14 cellular contexts compared by ENCODE assay signal in genomic region chr6:52415917-52416628, GRCh38. TPM values are rescaled to one million over a fixed set of nuclear protein-coding genes. Genes with fewer than 3 reads are reported as not detected.
DNase-seq lines count a peak whose midpoint lies in the region; ATAC-seq, FAIRE-seq and TF ChIP-seq lines count a peak whose summit lies in the region.
"Had no signal": no experiment of that assay in that cellular context is flagged by ENCODE, and none has a peak within 500 bp of the region (broad histone marks: within the 10 kb centered on the region; RNA-seq: fewer than 3 reads in every experiment).

No MANE protein-coding gene starts in this region.

- TF ChIP-seq EP300 in K562 (IDR thresholded peaks at IDR 0.05; ENCODE audit: low read length): no peak

- no peaks in the 10 kb centered on the region for H3K36me3 Mint-ChIP-seq in Calu3 (ENCODE audit: insufficient read depth, unreplicated experiment)
- H3K36me3 Mint-ChIP-seq: IgD-negative memory B cell had no signal

- no peaks in the 10 kb centered on the region for H3K9me1 ChIP-seq in K562 (ENCODE audit: control insufficient read depth, insufficient read depth, low read length)

- no peak overlapping the region for H3K18ac ChIP-seq in mesenchymal stem cell (ENCODE audit: low read depth in 1 of 2, low read length in 2 of 2)

- no peaks in the 10 kb centered on the region for H3K27me3 Mint-ChIP-seq in Calu3 (ENCODE audit: unreplicated experiment)
- H3K27me3 Mint-ChIP-seq: activated B cell treated with CpG ODN at 0.5 μM for 24 hours, IgD-negative memory B cell had no signal

- BruUV-seq in Calu3 (replicated peaks; lab: Mats Ljungman, UMichigan) (no TSS peak), K562 (replicated peaks; lab: Mats Ljungman, UMichigan) (no TSS peak)

- FAIRE-seq in K562 (lab: Jason Lieb, UNC): no peak

- H3K9me3 Mint-ChIP-seq in Calu3 (ENCODE audit: low read depth, unreplicated experiment): no peaks in the 10 kb centered on the region
- H3K9me3 Mint-ChIP-seq: activated B cell treated with CpG ODN at 0.5 μM for 24 hours; activated T-cell treated with anti-CD3 and anti-CD28 coated beads, Interleukin-2, amount 50 U/mL, for 4 hours; IgD-negative memory B cell had no signal

- POLR2A ChIA-PET in K562 (lab: Yijun Ruan, JAX): interaction anchor here (0.6 to 1.4 kb wide), 3 partner anchors 23 to 249 kb away, joined by 3 read pairs; no protein-coding TSS in a partner anchor

- H4K20me1 ChIP-seq in K562 (replicated peaks; ENCODE audit: control insufficient read depth, insufficient read depth, low read length): no peaks in the 10 kb centered on the region

- H3K27me3 ChIP-seq in K562 (ENCODE audit: control insufficient read depth in 2 of 2, insufficient read depth in 2 of 2, low read length in 2 of 2) (no peaks in the 10 kb centered on the region; a peak in 2 of 5 replicates), mesenchymal stem cell (ENCODE audit: control insufficient read depth in 1 of 2, insufficient read depth in 1 of 2, low read length in 2 of 2) (no peaks in the 10 kb centered on the region), SJCRH30 (no peaks in the 10 kb centered on the region)

- TF ChIP-seq CTCF in Calu3 (IDR thresholded peaks at IDR 0.05; ENCODE audit: unreplicated experiment): no peak
- no peak for TF ChIP-seq CTCF in K562 (IDR thresholded peaks at IDR 0.05 in 2 of 3, conservative IDR thresholded peaks at IDR 0.05 in 1 of 3; ENCODE audit: insufficient read depth in 2 of 3, low read depth in 1 of 3, low read length in 3 of 3)

- H2BK5ac ChIP-seq in mesenchymal stem cell (ENCODE audit: low read depth, low read length, poor library complexity, severe bottlenecking): no peak overlapping the region

- DNase-seq in Calu3 (peak; percentile 20), M059J (ENCODE audit: low read depth) (peak; percentile 81), K562 (ENCODE audit: extremely low read depth in 1 of 4, low spot score in 3 of 4) (peak in 1 of 4 experiments; percentile 18), mesenchymal stem cell (peak; percentile 75), NK-92 (lab: John Stamatoyannopoulos, UW; ENCODE audit: unreplicated experiment) (no peak), germinal center (ENCODE audit: low spot score) (no peak), SJCRH30 (no peak)
- DNase-seq: activated B cell treated with CpG ODN at 0.5 μM for 24 hours; activated T-cell treated with anti-CD3 and anti-CD28 coated beads, Interleukin-2, amount 50 U/mL, for 4 hours; effector CD4-positive, alpha-beta T cell had no signal

- peaks cover 24 to 29% of the 10 kb centered on the region in 2 experiments for H3K4me1 ChIP-seq in K562 (replicated peaks in 1 of 2; ENCODE audit: control insufficient read depth in 2 of 2, insufficient read depth in 2 of 2, low read length in 2 of 2)
- peaks cover 7% of the 10 kb centered on the region for H3K4me1 ChIP-seq in mesenchymal stem cell (ENCODE audit: control insufficient read depth, insufficient read depth, low read depth, low read length)
- H3K4me1 ChIP-seq in SJCRH30: peaks cover 17% of the 10 kb centered on the region

- no peak overlapping the region for H3K27ac ChIP-seq in K562 (ENCODE audit: extremely low read depth, low read depth, low read length)
- peak overlapping the region; percentile 23 for H3K27ac ChIP-seq in mesenchymal stem cell (ENCODE audit: low read length, poor library complexity, severe bottlenecking)
- H3K27ac ChIP-seq in SJCRH30: no peak overlapping the region
- H3K27ac ChIP-seq: C4-2B had no signal

- intact Hi-C loops in Calu3 (cut with micrococcal nuclease; ENCODE audit: unreplicated experiment) (loop anchor here (1.0 to 5.0 kb wide), 4 partner anchors 161 to 247 kb away; partner anchors contain the start of gene TRAM2), K562 (cut with micrococcal nuclease) (loop anchor here (1.0 to 10.0 kb wide), 8 partner anchors 89 to 1069 kb away; partner anchors contain the start of genes GSTA4 and TRAM2)

- no peak overlapping the region for H2BK15ac ChIP-seq in mesenchymal stem cell (ENCODE audit: low read depth, poor library complexity, severe bottlenecking)

- ATAC-seq in K562 (no peak), HG03135 (IDR thresholded peaks at IDR 0.05; ENCODE audit: unreplicated experiment) (no peak)
- ATAC-seq: activated T-cell treated with anti-CD3 and anti-CD28 coated beads, Interleukin-2, amount 50 U/mL, for 4 hours; sciatic nerve had no signal

- H4K8ac ChIP-seq in mesenchymal stem cell (ENCODE audit: low read length): no peak overlapping the region

- H3K79me2 ChIP-seq in K562 (ENCODE audit: control insufficient read depth, insufficient read depth, low read length): peaks cover 6% of the 10 kb centered on the region; the same call in 2 of the 3 replicates

- H3K27ac Mint-ChIP-seq in Calu3 (ENCODE audit: unreplicated experiment): no peak overlapping the region
- H3K27ac Mint-ChIP-seq: activated B cell treated with CpG ODN at 0.5 μM for 24 hours had no signal

- no peak overlapping the region for H3K4me3 Mint-ChIP-seq in Calu3 (ENCODE audit: low read depth, unreplicated experiment)
- H3K4me3 Mint-ChIP-seq: activated B cell treated with CpG ODN at 0.5 μM for 24 hours; activated T-cell treated with anti-CD3 and anti-CD28 coated beads, Interleukin-2, amount 50 U/mL, for 4 hours had no signal

- peaks cover 4% of the 10 kb centered on the region for H3K79me1 ChIP-seq in mesenchymal stem cell (replicated peaks; ENCODE audit: low read length, poor library complexity, severe bottlenecking)

- no peak overlapping the region for H2BK12ac ChIP-seq in mesenchymal stem cell (ENCODE audit: low read length in 2 of 2)

- CTCF ChIA-PET in Calu3 (lab: Charles Lee) (interaction anchor here (0.6 to 1.2 kb wide), 3 partner anchors 16 to 175 kb away, joined by 3 read pairs; no protein-coding TSS in a partner anchor), K562 (lab: Yijun Ruan, JAX; ENCODE audit: low intra/inter-chr PET ratio) (interaction anchor here (1.0 to 4.8 kb wide), 7 partner anchors 9 to 282 kb away, joined by 3 to 74 read pairs (median 4); no protein-coding TSS in a partner anchor)

- 14% methylated on average over 6 of the region's 6 CpGs for WGBS in K562 (ENCODE audit: insufficient coverage, low coverage, missing lambda C conversion rate)
- WGBS in mesenchymal stem cell: 54% methylated on average over 5 of the region's 6 CpGs

- H3K4me3 ChIP-seq in K562: no peak overlapping the region
- H3K4me3 ChIP-seq in mesenchymal stem cell (ENCODE audit: insufficient read depth in 1 of 2, low read depth in 1 of 2, low read length in 2 of 2): no peak overlapping the region
- H3K4me3 ChIP-seq in SJCRH30: no peak overlapping the region

- H2AK5ac ChIP-seq in mesenchymal stem cell (ENCODE audit: low read length, severe bottlenecking): peak overlapping the region; percentile 57

- TF ChIP-seq RAD21 in K562 (CRISPR knock-in tag; conservative IDR thresholded peaks at IDR 0.05 in 1 of 2, IDR thresholded peaks at IDR 0.05 in 1 of 2): no peak

- H2AFZ ChIP-seq in K562 (ENCODE audit: low read depth, low read length): 0 out of 2 replicates have a peak overlapping the region, but pooled peaks have one; percentile 15
- H2AFZ ChIP-seq in mesenchymal stem cell (ENCODE audit: low read depth, low read length): no peak overlapping the region

- H3K9me3 ChIP-seq in K562 (replicated peaks; ENCODE audit: control insufficient read depth, insufficient read depth, low read depth, low read length) (no peaks in the 10 kb centered on the region), mesenchymal stem cell (ENCODE audit: control insufficient read depth, low read length) (no peaks in the 10 kb centered on the region), SJCRH30 (replicated peaks) (no peaks in the 10 kb centered on the region)

- no peak overlapping the region for H4K91ac ChIP-seq in mesenchymal stem cell (ENCODE audit: low read length)

- TF ChIP-seq POLR2A in K562 (conservative IDR thresholded peaks at IDR 0.05): no peak

- in situ Hi-C loops in K562 (cut with MboI): loop anchor here (5.0 to 25.0 kb wide), 3 partner anchors 181 to 1071 kb away; no protein-coding TSS in a partner anchor

- H3K4me2 ChIP-seq in K562 (ENCODE audit: insufficient read depth, low read length) (no peak overlapping the region), mesenchymal stem cell (ENCODE audit: low read length, poor library complexity, severe bottlenecking) (no peak overlapping the region)

- H3K4ac ChIP-seq in mesenchymal stem cell (ENCODE audit: low read depth in 1 of 2, low read length in 2 of 2): no peak overlapping the region

- no peak overlapping the region for H3K23ac ChIP-seq in mesenchymal stem cell (ENCODE audit: low read length in 2 of 2)

- H3K9ac ChIP-seq in K562 (ENCODE audit: insufficient read depth in 1 of 2, low read depth in 2 of 2, low read length in 2 of 2) (no peak overlapping the region), mesenchymal stem cell (ENCODE audit: low read length) (peak overlapping the region; percentile 76)

- peaks cover 34% of the 10 kb centered on the region for H3K4me1 Mint-ChIP-seq in Calu3 (ENCODE audit: low read depth, unreplicated experiment)

- H3K14ac ChIP-seq in mesenchymal stem cell (ENCODE audit: low read length in 2 of 2): no peak overlapping the region

- H2BK120ac ChIP-seq in mesenchymal stem cell (ENCODE audit: low read depth, low read length): no peak overlapping the region

- no peaks in the 10 kb centered on the region for H3K36me3 ChIP-seq in K562 (ENCODE audit: control insufficient read depth, insufficient read depth, low read length)
- no peaks in the 10 kb centered on the region for H3K36me3 ChIP-seq in mesenchymal stem cell (ENCODE audit: control insufficient read depth in 1 of 2, insufficient read depth in 2 of 2, low read depth in 1 of 2, low read length in 2 of 2)
- H3K36me3 ChIP-seq in SJCRH30: no peaks in the 10 kb centered on the region

RNA-seq across cellular contexts. Expression of gene EFHC1, which starts 4.1 kb away (rescaled TPM):
- 18.1 and 25.6 TPM in 2 replicates for total RNA-seq in Calu3 (2022)
- total RNA-seq in M059J (2014; rRNA removed; shearing (Covaris generic)): 25.1 and 44.4 TPM in 2 replicates
- total RNA-seq in K562 (2011; cell fraction: chromatin; rRNA removed; ENCODE audit: low replicate concordance): 33.1 and 52.6 TPM in 2 replicates
- 14.3 and 20.1 TPM in 2 replicates for total RNA-seq in K562 (2011; cell fraction: nucleolus; rRNA removed)
- 25.2 and 39.0 TPM in 2 replicates for total RNA-seq in K562 (2011; cell fraction: nucleoplasm; rRNA removed)
- total RNA-seq in K562 (2014; rRNA removed): 10.6 and 12.2 TPM in 2 replicates
- total RNA-seq in K562 (2014; rRNA removed; fragmentation: Illumina TruSeq; extraction: Trizol): 11.1 and 12.4 TPM in 2 replicates
- total RNA-seq in K562 (2015; rRNA removed; fragmentation: Illumina TruSeq; extraction: Trizol): 9.5 and 10.2 TPM in 2 replicates
- 10.8 and 12.0 TPM in 2 replicates for total RNA-seq in K562 (2021)
- polyA plus RNA-seq in K562 (2011; rRNA removed): 24.7 and 31.0 TPM in 2 replicates
- polyA plus RNA-seq in K562 (2011; cell fraction: cytosol; rRNA removed): 6.0 and 10.8 TPM in 2 replicates
- 104 and 128 TPM in 2 replicates for polyA plus RNA-seq in K562 (2011; cell fraction: nucleus; rRNA removed)
- 12.9 and 23.7 TPM in 2 replicates for polyA plus RNA-seq in K562 (2012)
- polyA plus RNA-seq in K562 (2014; fragmentation: Illumina TruSeq; extraction: Trizol): 14.4 and 14.9 TPM in 2 replicates
- 10 to 100 TPM; 15.7 to 17.2 TPM for polyA plus RNA-seq in K562 (2014; fragmentation: Nextera tagmentation; extraction: Ambion mirVana)
- polyA plus RNA-seq in K562 (2014; rRNA removed): 20.8 and 21.5 TPM in 2 replicates
- 12.7 and 13.7 TPM in 2 replicates for polyA minus RNA-seq in K562 (2011; rRNA and poly(A)+ RNA removed)
- 4.6 and 5.6 TPM in 2 replicates for polyA minus RNA-seq in K562 (2011; cell fraction: cytosol; rRNA and poly(A)+ RNA removed)
- 26.8 and 38.1 TPM in 2 replicates for polyA minus RNA-seq in K562 (2011; cell fraction: nucleus; rRNA and poly(A)+ RNA removed)
- 12.4 TPM for polyA plus RNA-seq in mesenchymal stem cell (2013, experiment 1 of 2)
- 12.0 TPM for polyA plus RNA-seq in mesenchymal stem cell (2013, experiment 2 of 2)
- total RNA-seq in SJCRH30 (2014; rRNA removed; shearing (Covaris generic)): 11.7 and 14.6 TPM in 2 replicates

RNA-seq across cellular contexts. Expression of gene PAQR8, which starts 54.1 kb away (rescaled TPM):
- total RNA-seq in Calu3 (2022) (16.1 and 16.3 TPM in 2 replicates), K562 (2014; rRNA removed) (3.0 and 3.7 TPM in 2 replicates), K562 (2014; rRNA removed; fragmentation: Illumina TruSeq; extraction: Trizol) (4.3 and 4.7 TPM in 2 replicates), K562 (2015; rRNA removed; fragmentation: Illumina TruSeq; extraction: Trizol) (2.9 and 3.2 TPM in 2 replicates), K562 (2021) (5.4 and 7.1 TPM in 2 replicates)
- 4.9 and 9.9 TPM in 2 replicates for total RNA-seq in M059J (2014; rRNA removed; shearing (Covaris generic))
- 9.3 and 9.5 TPM in 2 replicates for total RNA-seq in K562 (2011; cell fraction: chromatin; rRNA removed; ENCODE audit: low replicate concordance)
- total RNA-seq in K562 (2011; cell fraction: nucleolus; rRNA removed): 12.0 and 12.5 TPM in 2 replicates
- 13.9 and 16.5 TPM in 2 replicates for total RNA-seq in K562 (2011; cell fraction: nucleoplasm; rRNA removed)
- polyA plus RNA-seq in K562 (2011; rRNA removed) (10.2 and 15.4 TPM in 2 replicates), K562 (2014; fragmentation: Illumina TruSeq; extraction: Trizol) (4.3 and 5.1 TPM in 2 replicates), K562 (2014; fragmentation: Nextera tagmentation; extraction: Ambion mirVana) (1 to 10 TPM; 1.4 TPM), K562 (2014; rRNA removed) (3.5 and 3.8 TPM in 2 replicates)
- polyA plus RNA-seq in K562 (2011; cell fraction: cytosol; rRNA removed): 12.7 and 14.5 TPM in 2 replicates
- 5.0 and 7.7 TPM in 2 replicates for polyA plus RNA-seq in K562 (2011; cell fraction: nucleus; rRNA removed)
- polyA plus RNA-seq in K562 (2012): 4.1 and 5.7 TPM in 2 replicates
- 13.6 and 19.4 TPM in 2 replicates for polyA minus RNA-seq in K562 (2011; rRNA and poly(A)+ RNA removed)
- 7.9 and 11.4 TPM in 2 replicates for polyA minus RNA-seq in K562 (2011; cell fraction: cytosol; rRNA and poly(A)+ RNA removed)
- polyA minus RNA-seq in K562 (2011; cell fraction: nucleus; rRNA and poly(A)+ RNA removed): 4.6 and 9.8 TPM in 2 replicates
- polyA plus RNA-seq in mesenchymal stem cell (2013, experiment 1 of 2): 2.3 TPM
- polyA plus RNA-seq in mesenchymal stem cell (2013, experiment 2 of 2): 2.4 TPM
- 3.3 and 3.4 TPM in 2 replicates for total RNA-seq in SJCRH30 (2014; rRNA removed; shearing (Covaris generic))

Comparison
In these comparisons a context has a peak if more than half of its experiments do, and no peak if none do; other contexts are left out.
1. DNase-seq: peak in Calu3 (single experiment), M059J (single experiment) and mesenchymal stem cell (single experiment); none in NK-92 (single experiment), germinal center (single experiment) and SJCRH30 (0 of 2).